In genomic region chr20:62408055-62408454, GRCh38 we compare ENCODE assay signal across 1 cellular context.
TF ChIP-seq lines count a peak whose summit lies in the region.

No MANE protein-coding gene starts in this region.

TF ChIP-seq in HCT116, 20 proteins besides CTCF, POLR2A, EP300 and RAD21:
- TF ChIP-seq YY1 (IDR thresholded peaks at IDR 0.05; ENCODE audit: extremely low read depth, insufficient replicate concordance, low read depth, low read length) (no peak), POLR2AphosphoS5 (IDR thresholded peaks at IDR 0.05; ENCODE audit: low read depth, low read length) (no peak), CEBPB (IDR thresholded peaks at IDR 0.05; ENCODE audit: low read depth) (no peak), TCF7L2 (IDR thresholded peaks at IDR 0.05; ENCODE audit: borderline replicate concordance, extremely low read depth, insufficient read depth, insufficient read length) (no peak), EGR1 (IDR thresholded peaks at IDR 0.05; ENCODE audit: low read depth) (no peak), JUND (IDR thresholded peaks at IDR 0.05) (no peak), EZH2 (IDR thresholded peaks at IDR 0.05) (no peak), SIN3A (IDR thresholded peaks at IDR 0.05; ENCODE audit: low read depth) (no peak), ZBTB33 (IDR thresholded peaks at IDR 0.05; ENCODE audit: extremely low read depth, insufficient replicate concordance, low read length) (no peak), SP1 (IDR thresholded peaks at IDR 0.05; ENCODE audit: low read depth) (no peak)
